14 cellular contexts compared by ENCODE assay signal in genomic region chr14:76780875-76781647, GRCh38. TPM values are rescaled to one million over a fixed set of nuclear protein-coding genes. Genes with fewer than 3 reads are reported as not detected.
DNase-seq lines count a peak whose midpoint lies in the region; ATAC-seq and TF ChIP-seq lines count a peak whose summit lies in the region.
"Had no signal": no experiment of that assay in that cellular context is flagged by ENCODE, and none has a peak within 500 bp of the region (broad histone marks: within the 10 kb centered on the region; RNA-seq: fewer than 3 reads in every experiment).

No MANE protein-coding gene starts in this region.

- H3K79me2 ChIP-seq in Loucy (ENCODE audit: insufficient read depth, low read length) = no peaks in the 10 kb centered on the region

- H3K4me1 Mint-ChIP-seq in activated CD8-positive, alpha-beta T cell treated with anti-CD3 and anti-CD28 coated beads for 36 hours (ENCODE audit: low read depth) = peaks cover 26% of the 10 kb centered on the region

- no peaks in the 10 kb centered on the region; the same call in 1 of the 2 replicates for H3K36me3 ChIP-seq in Loucy (ENCODE audit: insufficient read depth, low read length)
- H3K36me3 ChIP-seq: cardiac muscle cell had no signal

- TF ChIP-seq CTCF in Loucy (conservative IDR thresholded peaks at IDR 0.05; ENCODE audit: low read length) (no peak), GM20000 (IDR thresholded peaks at IDR 0.05; ENCODE audit: extremely low read depth, missing control alignments) (no peak)
- TF ChIP-seq CTCF in activated CD8-positive, alpha-beta T cell treated with anti-CD3 and anti-CD28 coated beads for 36 hours (IDR thresholded peaks at IDR 0.05) = no peak

- no peaks in the 10 kb centered on the region for H4K20me1 ChIP-seq in Loucy (ENCODE audit: insufficient read depth, low read length, poor library complexity, severe bottlenecking)

- no peaks in the 10 kb centered on the region for H3K9me3 ChIP-seq in Loucy (ENCODE audit: insufficient read depth, low read depth, low read length)

- no peaks in the 10 kb centered on the region for H3K27me3 Mint-ChIP-seq in activated CD8-positive, alpha-beta T cell treated with anti-CD3 and anti-CD28 coated beads for 36 hours

- CTCF ChIA-PET in activated CD8-positive, alpha-beta T cell treated with anti-CD3 and anti-CD28 coated beads for 36 hours (lab: Charles Lee) = interaction anchor here (11.3 kb wide), 1 partner anchor 70 kb away, joined by 116 read pairs; no protein-coding TSS in a partner anchor

- H3K27ac Mint-ChIP-seq in activated CD8-positive, alpha-beta T cell treated with anti-CD3 and anti-CD28 coated beads for 36 hours = peak overlapping the region; percentile 82

- no peak for ATAC-seq in activated CD8-positive, alpha-beta T cell treated with anti-CD3 and anti-CD28 coated beads for 36 hours

- POLR2A ChIA-PET in activated CD8-positive, alpha-beta T cell treated with anti-CD3 and anti-CD28 coated beads for 36 hours (lab: Charles Lee) = interaction anchor here (0.7 to 1.3 kb wide), 3 partner anchors 11 to 36 kb away, joined by 3 to 4 read pairs (median 3); no protein-coding TSS in a partner anchor

- no peaks in the 10 kb centered on the region for H3K27me3 ChIP-seq in Loucy (ENCODE audit: insufficient read depth, low read length, poor library complexity, severe bottlenecking)
- H3K27me3 ChIP-seq: cardiac muscle cell had no signal

- H2AFZ ChIP-seq in Loucy (ENCODE audit: low read length) = no peak overlapping the region

- DNase-seq in activated CD8-positive, alpha-beta T cell treated with anti-CD3 and anti-CD28 coated beads for 36 hours = no peak
- peak; percentile 56 to 90 (median 82) for DNase-seq in head of caudate nucleus
- peak in 8 of 10 donors; percentile 67 to 96 (median 80) for DNase-seq in posterior cingulate gyrus
- no peak for DNase-seq in HUDEP-2 (lab: John Stamatoyannopoulos, UW; ENCODE audit: unreplicated experiment in 76 of 76)
- DNase-seq in GM20000 (ENCODE audit: low spot score) = no peak
- no peak for DNase-seq in stimulated activated CD4-positive, alpha-beta T cell treated with anti-CD3 and anti-CD28 coated beads, Interleukin-15, amount 100 ng/mL, for 24 hours
- no peak for DNase-seq in NCI-H1048 (lab: John Stamatoyannopoulos, UW)
- DNase-seq: NCI-H1092 treated with DMSO at 0.1 percent for 48 hours, NCI-H774, T-helper 1 cell had no signal

- peaks cover 15% of the 10 kb centered on the region for H3K4me1 ChIP-seq in Loucy (ENCODE audit: insufficient read depth, low read length, poor library complexity, severe bottlenecking)

- no peak overlapping the region for H3K4me3 Mint-ChIP-seq in activated CD8-positive, alpha-beta T cell treated with anti-CD3 and anti-CD28 coated beads for 36 hours

- no peak overlapping the region for H3K4me3 ChIP-seq in Loucy (ENCODE audit: low read length, poor library complexity, severe bottlenecking)
- H3K4me3 ChIP-seq: cardiac muscle cell had no signal

- no peaks in the 10 kb centered on the region for H3F3A ChIP-seq in Loucy (ENCODE audit: low read depth)

- H3K9ac ChIP-seq in Loucy (ENCODE audit: low read depth, low read length, poor library complexity, severe bottlenecking) = peak overlapping the region; percentile 63

- H3K9me2 ChIP-seq in Loucy (replicated peaks; ENCODE audit: low read depth, low read length) = no peaks in the 10 kb centered on the region

- H3K4me2 ChIP-seq in Loucy (ENCODE audit: low read depth, low read length, poor library complexity, severe bottlenecking) = peak overlapping the region; percentile 52

- H3K9me3 Mint-ChIP-seq in activated CD8-positive, alpha-beta T cell treated with anti-CD3 and anti-CD28 coated beads for 36 hours = no peaks in the 10 kb centered on the region

- intact Hi-C loops in activated CD8-positive, alpha-beta T cell treated with anti-CD3 and anti-CD28 coated beads for 36 hours (cut with micrococcal nuclease) = loop anchor here (10.0 kb wide), 1 partner anchor 66 kb away; no protein-coding TSS in a partner anchor
- intact Hi-C loops in head of caudate nucleus (cut with DNase I) = no loop called here
- intact Hi-C loops in posterior cingulate gyrus (cut with DNase I) = no loop called here

- peaks cover 1% of the 10 kb centered on the region for H3K36me3 Mint-ChIP-seq in activated CD8-positive, alpha-beta T cell treated with anti-CD3 and anti-CD28 coated beads for 36 hours (ENCODE audit: low read depth)

RNA-seq across cellular contexts. Expression of gene VASH1, which starts 19.8 kb away (rescaled TPM):
- 1 to 10 TPM; 1.7 to 2.2 TPM for total RNA-seq in activated CD8-positive, alpha-beta T cell treated with anti-CD3 and anti-CD28 coated beads for 36 hours

RNA-seq across cellular contexts. Expression of gene ANGEL1, which starts 31.6 kb away (rescaled TPM):
- 10 to 100 TPM; 16.5 to 21.5 TPM for total RNA-seq in activated CD8-positive, alpha-beta T cell treated with anti-CD3 and anti-CD28 coated beads for 36 hours

RNA-seq across cellular contexts. Expression of gene LRRC74A, which starts 45.1 kb away (rescaled TPM):
- not detected for total RNA-seq in activated CD8-positive, alpha-beta T cell treated with anti-CD3 and anti-CD28 coated beads for 36 hours
- total RNA-seq: cardiac muscle cell, frontal cortex, mononuclear cell had no signal

Comparison
In these comparisons a context has a peak if more than half of its experiments do, and no peak if none do; other contexts are left out.
1. DNase-seq: peak in head of caudate nucleus (42 of 42) and posterior cingulate gyrus (8 of 10); none in activated CD8-positive, alpha-beta T cell treated with anti-CD3 and anti-CD28 coated beads for 36 hours (single experiment), HUDEP-2 (0 of 76), GM20000 (single experiment), stimulated activated CD4-positive, alpha-beta T cell treated with anti-CD3 and anti-CD28 coated beads, Interleukin-15, amount 100 ng/mL, for 24 hours (single experiment) and NCI-H1048 (single experiment).